In the genomic region with DNA sequence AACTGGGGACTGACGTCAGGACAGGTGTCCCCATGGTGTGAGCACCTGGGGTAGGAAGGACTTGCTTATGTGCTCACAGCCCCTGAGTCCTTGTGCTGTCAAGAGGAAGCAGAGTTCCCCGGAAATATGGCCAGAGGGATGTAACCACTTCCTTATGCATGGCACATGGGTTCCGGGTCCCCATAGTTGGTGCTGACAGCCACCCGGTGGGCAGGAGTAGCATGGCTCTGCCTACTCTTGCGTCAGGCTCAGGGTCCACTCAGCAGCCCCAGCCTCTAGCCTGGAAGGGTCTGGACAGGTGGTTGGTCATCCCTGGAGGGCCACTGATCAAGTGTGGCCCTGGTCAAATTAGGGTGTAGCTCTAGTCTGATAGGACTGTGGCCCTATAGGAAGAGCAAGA, we compare ENCODE assay signal across 11 cellular contexts. TPM values are rescaled to one million over a fixed set of nuclear protein-coding genes. Genes with fewer than 3 reads are reported as not detected.
DNase-seq lines count a peak whose midpoint lies in the region; ATAC-seq, FAIRE-seq and TF ChIP-seq lines count a peak whose summit lies in the region.
"Had no signal": no experiment of that assay in that cellular context is flagged by ENCODE, and none has a peak within 500 bp of the region (broad histone marks: within the 10 kb centered on the region; RNA-seq: fewer than 3 reads in every experiment).

No MANE protein-coding gene starts in this region.

- H3K4me1 ChIP-seq in cardiac muscle cell (ENCODE audit: low read depth), result no peaks in the 10 kb centered on the region
- no peaks in the 10 kb centered on the region for H3K4me1 ChIP-seq in endothelial cell of umbilical vein (ENCODE audit: control insufficient read depth, extremely low read depth, insufficient read depth, low read length)
- H3K4me1 ChIP-seq in gastrocnemius medialis, result no peaks in the 10 kb centered on the region

- no peaks in the 10 kb centered on the region for H3K9me1 ChIP-seq in endothelial cell of umbilical vein (replicated peaks; ENCODE audit: control insufficient read depth, extremely low read depth, insufficient read depth, low read length)

- H3K4me3 ChIP-seq in cardiac muscle cell (no peak overlapping the region), NB4 (ENCODE audit: low read depth, low read length) (no peak overlapping the region), endothelial cell of umbilical vein (replicated peaks in 1 of 3; ENCODE audit: insufficient read depth in 1 of 3, low read depth in 1 of 3, low read length in 3 of 3) (no peak overlapping the region), gastrocnemius medialis (no peak overlapping the region)

- in situ Hi-C loops in gastrocnemius medialis (cut with MboI; ENCODE audit: low sequenced_read_pairs in 4 of 4), result no loop called here

- H3K79me2 ChIP-seq in endothelial cell of umbilical vein (ENCODE audit: control insufficient read depth, insufficient read depth, low read length), result no peaks in the 10 kb centered on the region

- ATAC-seq in Right ventricle myocardium superior (ENCODE audit: poor library complexity) (no peak), GM21367 (IDR thresholded peaks at IDR 0.05; ENCODE audit: unreplicated experiment) (no peak), gastrocnemius medialis (no peak)

- H3K9ac ChIP-seq in endothelial cell of umbilical vein (replicated peaks; ENCODE audit: extremely low read depth, insufficient read depth, low read length), result no peak overlapping the region

- CTCF ChIA-PET in endothelial cell of umbilical vein (lab: Charles Lee), result interaction anchor here (0.6 to 1.5 kb wide), 3 partner anchors 467 to 1278 kb away, joined by 3 to 4 read pairs (median 3); no protein-coding TSS in a partner anchor

- POLR2A ChIA-PET in endothelial cell of umbilical vein (lab: Charles Lee), result no interaction called here

- H3K4me2 ChIP-seq in endothelial cell of umbilical vein (ENCODE audit: insufficient read depth, low read length), result no peak overlapping the region

- intact Hi-C loops in Right ventricle myocardium superior (cut with DNase I), result no loop called here
- intact Hi-C loops in endothelial cell of umbilical vein (cut with micrococcal nuclease), result no loop called here
- intact Hi-C loops in gastrocnemius medialis (cut with DNase I; ENCODE audit: low total_unique reads), result no loop called here

- no TSS peak for BruUV-seq in endothelial cell of umbilical vein (replicated peaks; lab: Mats Ljungman, UMichigan)

- H2AFZ ChIP-seq in endothelial cell of umbilical vein (ENCODE audit: low read depth, low read length), result no peak overlapping the region

- H3K36me3 ChIP-seq in cardiac muscle cell (no peaks in the 10 kb centered on the region), endothelial cell of umbilical vein (ENCODE audit: control insufficient read depth in 2 of 2, extremely low read depth in 1 of 2, insufficient read depth in 2 of 2, low read length in 2 of 2) (no peaks in the 10 kb centered on the region), gastrocnemius medialis (no peaks in the 10 kb centered on the region)

- H3K27ac ChIP-seq in cardiac muscle cell (no peak overlapping the region), endothelial cell of umbilical vein (ENCODE audit: insufficient read depth, low read depth, low read length) (no peak overlapping the region), gastrocnemius medialis (no peak overlapping the region)

- DNase-seq in cardiac muscle cell (ENCODE audit: low read depth in 1 of 2, low spot score in 1 of 2) (no peak), Right ventricle myocardium superior (no peak), NB4 (ENCODE audit: low read depth) (peak; percentile 84), endothelial cell of umbilical vein (ENCODE audit: low read depth, low spot score) (peak; percentile 5), renal cortical epithelial cell (ENCODE audit: low read depth) (peak; percentile 2), gastrocnemius medialis (no peak), GM19239 (ENCODE audit: insufficient read length, low spot score) (no peak)
- DNase-seq: activated T-cell treated with anti-CD3 and anti-CD28 coated beads for 4 hours, KBM-7, NCI-H446 had no signal

- H4K20me1 ChIP-seq in endothelial cell of umbilical vein (replicated peaks; ENCODE audit: control insufficient read depth, extremely low read depth, insufficient read depth, low read length), result no peaks in the 10 kb centered on the region

- TF ChIP-seq POLR2A in NB4 (IDR thresholded peaks at IDR 0.05; ENCODE audit: extremely low read depth, insufficient read length), result no peak
- TF ChIP-seq POLR2A in endothelial cell of umbilical vein (IDR thresholded peaks at IDR 0.05; ENCODE audit: low read depth, low read length), result no peak
- TF ChIP-seq POLR2A in gastrocnemius medialis (IDR thresholded peaks at IDR 0.05), result no peak

- dilution Hi-C loops in endothelial cell of umbilical vein (cut with MboI; ENCODE audit: extremely low pct_ligation_motif_present, low sequenced_read_pairs), result no loop called here

- FAIRE-seq in endothelial cell of umbilical vein (lab: Jason Lieb, UNC) (no peak), GM19239 (lab: Jason Lieb, UNC) (no peak)

- no peaks in the 10 kb centered on the region for H3K9me3 ChIP-seq in cardiac muscle cell (ENCODE audit: low read depth)
- no peaks in the 10 kb centered on the region for H3K9me3 ChIP-seq in endothelial cell of umbilical vein (replicated peaks; ENCODE audit: control insufficient read depth, insufficient read depth, low read length)
- no peaks in the 10 kb centered on the region for H3K9me3 ChIP-seq in gastrocnemius medialis

- no peaks in the 10 kb centered on the region for H3K27me3 ChIP-seq in cardiac muscle cell
- peaks cover under 1 to 4% of the 10 kb centered on the region in 2 experiments for H3K27me3 ChIP-seq in endothelial cell of umbilical vein (ENCODE audit: control insufficient read depth in 2 of 2, insufficient read depth in 2 of 2, low read length in 2 of 2)
- peaks cover 6% of the 10 kb centered on the region in 3 donors for H3K27me3 ChIP-seq in gastrocnemius medialis

- TF ChIP-seq CTCF in cardiac muscle cell (IDR thresholded peaks at IDR 0.05; ENCODE audit: low read depth, low read length) (peak; percentile 8), NB4 (IDR thresholded peaks at IDR 0.05; ENCODE audit: low read depth, low read length) (peak; percentile 65), endothelial cell of umbilical vein (IDR thresholded peaks at IDR 0.05; ENCODE audit: extremely low read depth in 1 of 2, insufficient read depth in 1 of 2, low read depth in 1 of 2, low read length in 2 of 2) (peak in 1 of 2 donors; percentile 10), gastrocnemius medialis (IDR thresholded peaks at IDR 0.05 in 4 of 5, conservative IDR thresholded peaks at IDR 0.05 in 1 of 5) (no peak)

TF ChIP-seq in endothelial cell of umbilical vein, 7 proteins besides CTCF, POLR2A, EP300 and RAD21:
- TF ChIP-seq GATA2 (IDR thresholded peaks at IDR 0.05; ENCODE audit: insufficient read depth, insufficient read length, low read depth, low read length) (no peak), JUN (IDR thresholded peaks at IDR 0.05; ENCODE audit: borderline replicate concordance, insufficient read depth, insufficient read length, low read depth) (no peak), MYC (IDR thresholded peaks at IDR 0.05; ENCODE audit: low read depth, low read length) (no peak), EZH2 (IDR thresholded peaks at IDR 0.05; ENCODE audit: borderline replicate concordance, low read depth, low read length, severe bottlenecking) (no peak), FOS (IDR thresholded peaks at IDR 0.05; ENCODE audit: borderline replicate concordance, insufficient read depth, low read length) (no peak), POLR2AphosphoS5 (IDR thresholded peaks at IDR 0.05; ENCODE audit: insufficient read depth, low read depth, low read length) (no peak)
- TF ChIP-seq, protein P1, sequence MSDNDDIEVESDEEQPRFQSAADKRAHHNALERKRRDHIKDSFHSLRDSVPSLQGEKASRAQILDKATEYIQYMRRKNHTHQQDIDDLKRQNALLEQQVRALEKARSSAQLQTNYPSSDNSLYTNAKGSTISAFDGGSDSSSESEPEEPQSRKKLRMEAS (IDR thresholded peaks at IDR 0.05; ENCODE audit: insufficient read depth, insufficient read length), result no peak
TF ChIP-seq in endothelial cell of umbilical vein: peak in this region for 0.

RNA-seq across cellular contexts. Expression of a gene that starts 42.8 kb away (rescaled TPM):
- 29.2 and 36.5 TPM in 2 replicates for total RNA-seq in cardiac muscle cell
- 20.1 and 41.6 TPM in 2 replicates for polyA plus RNA-seq in cardiac muscle cell
- total RNA-seq in Right ventricle myocardium superior, result 136 TPM
- 336 and 370 TPM in 2 replicates for total RNA-seq in endothelial cell of umbilical vein
- polyA plus RNA-seq in endothelial cell of umbilical vein, result 98.7 and 113 TPM in 2 replicates
- 120 and 122 TPM in 2 replicates for polyA plus RNA-seq in endothelial cell of umbilical vein (2011; cell fraction: cytosol; rRNA removed)
- 102 and 108 TPM in 2 replicates for polyA plus RNA-seq in endothelial cell of umbilical vein (2011; cell fraction: nucleus; rRNA removed)
- 207 and 276 TPM in 2 replicates for polyA plus RNA-seq in endothelial cell of umbilical vein (2012)
- 128 and 155 TPM in 2 replicates for polyA minus RNA-seq in endothelial cell of umbilical vein
- polyA minus RNA-seq in endothelial cell of umbilical vein (2011; cell fraction: cytosol; rRNA and poly(A)+ RNA removed), result 24.0 TPM
- polyA minus RNA-seq in endothelial cell of umbilical vein (2011; cell fraction: nucleus; rRNA and poly(A)+ RNA removed), result 63.3 and 131 TPM in 2 replicates
- total RNA-seq in renal cortical epithelial cell, result 225 and 668 TPM in 2 replicates
- total RNA-seq in gastrocnemius medialis, result 1 to 10 TPM; 1.3 to 4.6 (median 3.2) TPM

Comparison
In these comparisons a context has a peak if more than half of its experiments do, and no peak if none do; other contexts are left out.
1. DNase-seq: peak in NB4 (single experiment), endothelial cell of umbilical vein (single experiment) and renal cortical epithelial cell (single experiment); none in cardiac muscle cell (0 of 2), Right ventricle myocardium superior (single experiment), gastrocnemius medialis (0 of 2) and GM19239 (single experiment).
2. CTCF ChIP-seq: peak in cardiac muscle cell (single experiment) and NB4 (single experiment); none in gastrocnemius medialis (0 of 5).